In the genomic region with DNA sequence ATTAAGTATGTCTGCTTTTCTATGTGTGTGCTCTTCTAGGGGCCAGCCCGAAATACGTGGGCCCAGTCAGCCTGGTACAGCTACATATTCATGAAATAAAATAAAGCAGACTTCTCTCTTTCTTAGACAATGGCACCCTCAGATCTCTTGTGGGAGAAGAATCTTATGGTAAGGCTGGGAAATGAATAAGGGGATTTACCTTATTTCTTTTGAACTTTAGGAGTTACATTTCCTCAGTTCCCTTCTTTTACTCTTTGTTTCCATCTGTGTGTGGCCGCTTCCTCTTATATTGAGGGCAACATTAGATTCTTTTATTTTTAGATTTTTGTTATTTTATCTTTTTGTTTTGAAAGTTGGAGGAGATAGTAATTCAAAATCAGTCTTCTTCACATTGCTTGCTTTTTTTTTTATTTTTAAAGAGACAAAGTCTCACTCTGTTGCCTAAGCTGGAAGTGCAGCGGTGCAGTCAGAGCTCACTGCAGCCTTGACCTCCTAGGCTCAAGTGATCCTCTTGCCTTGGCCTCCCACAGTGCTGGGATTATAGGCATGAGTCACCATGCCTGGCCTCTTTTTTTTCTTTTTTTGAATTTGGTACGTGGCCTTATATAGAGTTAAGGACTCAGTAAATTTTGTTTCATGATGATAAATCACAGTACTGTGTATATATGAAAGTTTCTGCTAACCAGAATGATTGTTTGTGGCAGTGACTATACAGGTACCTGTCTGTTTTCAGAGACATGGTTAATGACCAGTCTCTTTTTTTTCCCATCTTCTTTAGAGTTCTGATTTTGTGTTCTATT, we compare ENCODE assay signal across 11 cellular contexts. TPM values are rescaled to one million over a fixed set of nuclear protein-coding genes. Genes with fewer than 3 reads are reported as not detected.
DNase-seq lines count a peak whose midpoint lies in the region; ATAC-seq, FAIRE-seq and TF ChIP-seq lines count a peak whose summit lies in the region.
"Had no signal": no experiment of that assay in that cellular context is flagged by ENCODE, and none has a peak within 500 bp of the region (broad histone marks: within the 10 kb centered on the region; RNA-seq: fewer than 3 reads in every experiment).

No MANE protein-coding gene starts in this region.

- H3K4me2 ChIP-seq in KMS-11 (peak overlapping the region; percentile 57; the same call in 1 of the 2 replicates), Karpas-422 (ENCODE audit: low read depth, low read length, poor library complexity, severe bottlenecking) (no peak overlapping the region)

- H4K20me1 ChIP-seq in KMS-11 (ENCODE audit: insufficient read depth) (no peaks in the 10 kb centered on the region), Karpas-422 (ENCODE audit: insufficient read depth, low read depth, low read length) (no peaks in the 10 kb centered on the region)

- ATAC-seq in psoas muscle (no peak), GM19328 (IDR thresholded peaks at IDR 0.05; ENCODE audit: unreplicated experiment) (no peak)

- CTCF ChIA-PET in RWPE1 (lab: Yijun Ruan, JAX) = no interaction called here

- H3K9ac ChIP-seq in KMS-11 (no peak overlapping the region), Karpas-422 (ENCODE audit: low read length) (no peak overlapping the region)

- intact Hi-C loops in psoas muscle (cut with DNase I) = no loop called here

- TF ChIP-seq CTCF in KMS-11 (conservative IDR thresholded peaks at IDR 0.05; ENCODE audit: low read depth, low read length) = no peak
- TF ChIP-seq CTCF in astrocyte of the spinal cord (IDR thresholded peaks at IDR 0.05; ENCODE audit: low read depth, low read length) = no peak
- no peak for TF ChIP-seq CTCF in psoas muscle (IDR thresholded peaks at IDR 0.05)
- TF ChIP-seq CTCF in RWPE1 (conservative IDR thresholded peaks at IDR 0.05; ENCODE audit: low read depth) = no peak

- no peaks in the 10 kb centered on the region for H3K9me2 ChIP-seq in Karpas-422 (replicated peaks; ENCODE audit: insufficient read depth, low read length)

- POLR2A ChIA-PET in RWPE1 (lab: Yijun Ruan, JAX; ENCODE audit: low non-redundant PET) = no interaction called here

- H3K27me3 ChIP-seq in KMS-11 (ENCODE audit: insufficient read depth, low read depth) (no peaks in the 10 kb centered on the region), psoas muscle (ENCODE audit: insufficient read depth in 3 of 3, low read length in 2 of 3) (no peaks in the 10 kb centered on the region), Karpas-422 (ENCODE audit: low read length) (no peaks in the 10 kb centered on the region)

- H3K4me3 ChIP-seq in KMS-11 (IDR thresholded peaks at IDR 0.05; ENCODE audit: insufficient read depth, low read depth, low read length) = no peak overlapping the region
- no peak overlapping the region for H3K4me3 ChIP-seq in astrocyte of the spinal cord (ENCODE audit: low read depth, low read length)
- H3K4me3 ChIP-seq in psoas muscle = peak overlapping the region; percentile 32
- H3K4me3 ChIP-seq in Karpas-422 (ENCODE audit: low read length) = no peak overlapping the region

- H2AFZ ChIP-seq in KMS-11 (ENCODE audit: low read depth) (no peak overlapping the region), Karpas-422 (ENCODE audit: low read length) (no peak overlapping the region)

- peak; percentile 25 for FAIRE-seq in G401.6 (lab: Jason Lieb, UNC)

- H3K9me3 ChIP-seq in psoas muscle (no peaks in the 10 kb centered on the region), Karpas-422 (ENCODE audit: low read length) (no peaks in the 10 kb centered on the region)
- H3K9me3 ChIP-seq: neutrophil had no signal

- 61 to 67% (median 65%) methylated on average over 5 of the region's 5 CpGs for WGBS in psoas muscle, 3 donors

- DNase-seq in astrocyte of the spinal cord (ENCODE audit: low read depth, low spot score) (peak; percentile 63), psoas muscle (no peak), RWPE1 (ENCODE audit: low spot score) (no peak), Karpas-422 (no peak), SHP77 (lab: John Stamatoyannopoulos, UW) (no peak)
- DNase-seq: DMS 273 treated with DMSO at 0.1 percent for 48 hours, NCI-H524 had no signal

- in situ Hi-C loops in astrocyte of the spinal cord (cut with HindIII; ENCODE audit: low sequenced_read_pairs) = no loop called here

- H3K27ac ChIP-seq in KMS-11 = no peak overlapping the region
- H3K27ac ChIP-seq in psoas muscle = no peak overlapping the region
- no peak overlapping the region for H3K27ac ChIP-seq in RWPE1
- no peak overlapping the region for H3K27ac ChIP-seq in Karpas-422 (ENCODE audit: low read length)
- H3K27ac ChIP-seq: neutrophil had no signal

- H3K36me3 ChIP-seq in KMS-11 (ENCODE audit: insufficient read depth) (no peaks in the 10 kb centered on the region), psoas muscle (ENCODE audit: insufficient read depth in 1 of 2, low read depth in 1 of 2) (peaks cover 0 to 14% of the 10 kb centered on the region in 2 donors), Karpas-422 (ENCODE audit: insufficient read depth, low read length) (no peaks in the 10 kb centered on the region)
- H3K36me3 ChIP-seq: neutrophil had no signal

- H3K79me2 ChIP-seq in KMS-11 (ENCODE audit: insufficient read depth, low read depth) (peaks cover 11% of the 10 kb centered on the region; the same call in 1 of the 2 replicates), Karpas-422 (ENCODE audit: low read length) (no peaks in the 10 kb centered on the region)

- H3K4me1 ChIP-seq in KMS-11 (ENCODE audit: low read depth, poor library complexity, severe bottlenecking) = peaks cover 41% of the 10 kb centered on the region
- peaks cover 51% of the 10 kb centered on the region for H3K4me1 ChIP-seq in psoas muscle
- H3K4me1 ChIP-seq in Karpas-422 (ENCODE audit: low read length) = peaks cover 30% of the 10 kb centered on the region

RNA-seq across cellular contexts. Expression of a gene that starts 9.1 kb away (rescaled TPM):
- total RNA-seq in psoas muscle = 10 to 100 TPM; 71.4 to 94.4 (median 80.5) TPM
- 10 to 100 TPM; 28.0 to 39.6 (median 30.5) TPM for polyA plus RNA-seq in psoas muscle
- 8.4 and 10.8 TPM in 2 replicates for total RNA-seq in Karpas-422 (2014; rRNA removed; shearing (Covaris generic); ENCODE audit: low replicate concordance)
